In the genomic region with DNA sequence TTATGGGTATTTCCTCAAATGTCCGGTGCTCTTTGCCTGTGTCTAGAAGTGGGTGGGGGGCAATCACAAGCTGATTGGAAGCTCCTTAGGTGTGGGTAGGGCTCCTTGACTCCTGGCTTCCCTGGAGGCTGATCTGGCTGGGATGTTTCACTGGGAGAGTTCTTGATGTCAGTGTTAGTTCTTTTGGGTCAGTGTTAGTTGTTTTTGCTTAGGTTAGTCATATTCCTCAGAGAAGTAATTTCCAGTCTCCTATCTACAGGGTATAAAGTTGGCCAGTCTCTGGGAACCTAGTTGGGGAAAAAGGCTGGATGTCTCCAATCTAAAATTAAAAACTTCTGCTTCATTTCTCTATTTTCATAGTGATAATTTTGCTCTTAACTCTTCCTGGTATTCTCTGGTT, we compare ENCODE assay signal across 1 cellular context.
TF ChIP-seq lines count a peak whose summit lies in the region.

No MANE protein-coding gene starts in this region.

TF ChIP-seq in GM23338, 12 proteins besides CTCF, POLR2A, EP300 and RAD21:
- TF ChIP-seq ZNF462 (CRISPR knock-in tag; IDR thresholded peaks at IDR 0.05) (no peak), ZNF114 (CRISPR knock-in tag; IDR thresholded peaks at IDR 0.05) (no peak), ZNF331 (CRISPR knock-in tag; IDR thresholded peaks at IDR 0.05; ENCODE audit: low read depth) (no peak), POLR2AphosphoS5 (IDR thresholded peaks at IDR 0.05; ENCODE audit: low read depth) (no peak), EZH2phosphoT487 (IDR thresholded peaks at IDR 0.05; ENCODE audit: unreplicated experiment) (no peak), CREB1 (CRISPR knock-in tag; IDR thresholded peaks at IDR 0.05; ENCODE audit: low read depth) (no peak), REST (IDR thresholded peaks at IDR 0.05; ENCODE audit: unreplicated experiment) (no peak), JUNB (IDR thresholded peaks at IDR 0.05; ENCODE audit: unreplicated experiment) (no peak), STAT1 (IDR thresholded peaks at IDR 0.05; ENCODE audit: unreplicated experiment) (no peak), EZH2 (IDR thresholded peaks at IDR 0.05; ENCODE audit: low read depth, unreplicated experiment) (no peak), ETS1 (IDR thresholded peaks at IDR 0.05) (no peak), NANOG (IDR thresholded peaks at IDR 0.05; ENCODE audit: borderline replicate concordance) (no peak)
TF ChIP-seq in GM23338: peak in this region for 0.
